In genomic region chr5:29367176-29367833, GRCh38 we compare ENCODE assay signal across 12 cellular contexts.
A peak's percentile ranks its signal among the peaks of the same experiment; 100 is the strongest.
DNase-seq lines count a peak whose midpoint lies in the region; ATAC-seq, FAIRE-seq and TF ChIP-seq lines count a peak whose summit lies in the region.
"Had no signal": no experiment of that assay in that cellular context is flagged by ENCODE, and none has a peak within 500 bp of the region (broad histone marks: within the 10 kb centered on the region; RNA-seq: fewer than 3 reads in every experiment).

No MANE protein-coding gene starts in this region.

- no peak overlapping the region for H3K4ac ChIP-seq in H1 (replicated peaks; ENCODE audit: insufficient read length, low read depth, low read length)

- H3K4me1 ChIP-seq in GM23338 (ENCODE audit: insufficient read depth) (no peaks in the 10 kb centered on the region), H1 (replicated peaks in 1 of 4; ENCODE audit: control insufficient read depth in 3 of 4, insufficient read depth in 4 of 4, low read length in 3 of 4) (no peaks in the 10 kb centered on the region)
- H3K4me1 ChIP-seq: lower lobe of right lung had no signal

- no peaks in the 10 kb centered on the region for H3F3A ChIP-seq in GM23338 (replicated peaks; ENCODE audit: low read depth)

- TF ChIP-seq EP300 in H1 (IDR thresholded peaks at IDR 0.05; ENCODE audit: borderline replicate concordance in 1 of 2, low read depth in 2 of 2, low read length in 2 of 2), result no peak

- H4K20me1 ChIP-seq in GM23338 (replicated peaks; ENCODE audit: insufficient read depth), result no peaks in the 10 kb centered on the region
- H4K20me1 ChIP-seq in H1 (replicated peaks in 1 of 2; ENCODE audit: control insufficient read depth in 1 of 2, insufficient read depth in 2 of 2, low read length in 2 of 2), result no peaks in the 10 kb centered on the region

- H3K14ac ChIP-seq in H1 (ENCODE audit: insufficient read length), result no peak overlapping the region

- no peak overlapping the region for H3K27ac ChIP-seq in GM23338 (ENCODE audit: low read depth)
- H3K27ac ChIP-seq in H1 (ENCODE audit: low read depth, low read length), result no peak overlapping the region
- H3K27ac ChIP-seq: lower lobe of right lung had no signal

- no peak overlapping the region for H2AK5ac ChIP-seq in H1 (ENCODE audit: low read depth, low read length)

- POLR2A ChIA-PET in H1 (lab: Charles Lee; ENCODE audit: partially characterized antibody), result no interaction called here

- H3K27me3 ChIP-seq in GM23338 (ENCODE audit: insufficient read depth), result no peaks in the 10 kb centered on the region
- no peaks in the 10 kb centered on the region for H3K27me3 ChIP-seq in H1 (replicated peaks in 1 of 4; ENCODE audit: control insufficient read depth in 3 of 4, extremely low read depth in 1 of 4, insufficient read depth in 3 of 4, low read length in 3 of 4)

- peak; percentile 37 for DNase-seq in GM23338 (ENCODE audit: low spot score)
- peak; percentile 24 for DNase-seq in NCI-H146 (lab: John Stamatoyannopoulos, UW)
- DNase-seq in H1 (ENCODE audit: low read depth in 1 of 2, low spot score in 2 of 2), result no peak
- DNase-seq in osteocyte (ENCODE audit: extremely low spot score, unreplicated experiment), result no peak
- DNase-seq in ureter (ENCODE audit: low spot score), result no peak
- DNase-seq: activated CD4-positive, CD25-positive, alpha-beta regulatory T cell treated with anti-CD3 and anti-CD28 coated beads, Interleukin-2, amount 50 U/mL, for 72 hours; activated naive CD8-positive, alpha-beta T cell treated with anti-CD3 and anti-CD28 coated beads, Interleukin-2, amount 50 U/mL, for 24 hours; lower lobe of right lung; NCI-H1694 treated with DMSO at 0.1 percent for 48 hours had no signal

- no peaks in the 10 kb centered on the region for H3K27me3 Mint-ChIP-seq in GM23338 (ENCODE audit: insufficient read depth, low read depth, poor library complexity)
- H3K27me3 Mint-ChIP-seq in osteocyte (ENCODE audit: unreplicated experiment), result no peaks in the 10 kb centered on the region
- H3K27me3 Mint-ChIP-seq: activated naive CD8-positive, alpha-beta T cell treated with anti-CD3 and anti-CD28 coated beads, Interleukin-2, amount 50 U/mL, for 24 hours had no signal

- H3K4me2 ChIP-seq in GM23338 (no peak overlapping the region), H1 (ENCODE audit: insufficient read depth in 1 of 2, low read depth in 2 of 2, low read length in 2 of 2) (no peak overlapping the region)

- no peaks in the 10 kb centered on the region for H3K9me2 ChIP-seq in GM23338 (ENCODE audit: insufficient read depth)

- H3K36me3 Mint-ChIP-seq in GM23338 (ENCODE audit: low read depth) (no peaks in the 10 kb centered on the region), osteocyte (ENCODE audit: unreplicated experiment) (no peaks in the 10 kb centered on the region)

- H3K9me3 ChIP-seq in H1 (ENCODE audit: insufficient read depth in 2 of 2, low read depth in 1 of 2, low read length in 1 of 2), result no peaks in the 10 kb centered on the region
- H3K9me3 ChIP-seq: lower lobe of right lung had no signal

- H2AFZ ChIP-seq in GM23338, result no peak overlapping the region
- H2AFZ ChIP-seq in H1 (ENCODE audit: low read length), result peak overlapping the region; percentile 79; the same call in 1 of the 2 replicates

- H3K27ac Mint-ChIP-seq in GM23338 (no peak overlapping the region), osteocyte (ENCODE audit: unreplicated experiment) (no peak overlapping the region)
- H3K27ac Mint-ChIP-seq: activated naive CD8-positive, alpha-beta T cell treated with anti-CD3 and anti-CD28 coated beads, Interleukin-2, amount 50 U/mL, for 24 hours had no signal

- TF ChIP-seq RAD21 in H1 (IDR thresholded peaks at IDR 0.05 in 1 of 2, conservative IDR thresholded peaks at IDR 0.05 in 1 of 2; ENCODE audit: low read depth in 2 of 2, low read length in 2 of 2), result peak; percentile 62 to 66

- H3K18ac ChIP-seq in H1 (ENCODE audit: extremely low read depth, low read length), result no peak overlapping the region

- no peaks in the 10 kb centered on the region for H3K79me1 ChIP-seq in H1 (ENCODE audit: low read depth, low read length)

- no peak overlapping the region for H3K56ac ChIP-seq in H1 (replicated peaks; ENCODE audit: insufficient read length, low read depth, low read length)

- H3K36me3 ChIP-seq in GM23338 (ENCODE audit: insufficient read depth), result no peaks in the 10 kb centered on the region
- no peaks in the 10 kb centered on the region for H3K36me3 ChIP-seq in H1 (ENCODE audit: control insufficient read depth in 2 of 4, insufficient read depth in 4 of 4, low read length in 3 of 4)
- H3K36me3 ChIP-seq: lower lobe of right lung had no signal

- no peaks in the 10 kb centered on the region for H3K23me2 ChIP-seq in H1 (ENCODE audit: low read depth, low read length)

- H2BK15ac ChIP-seq in H1 (ENCODE audit: low read length), result no peak overlapping the region

- no peaks in the 10 kb centered on the region; the same call in 2 of the 3 replicates for H3K4me1 Mint-ChIP-seq in GM23338
- no peaks in the 10 kb centered on the region for H3K4me1 Mint-ChIP-seq in osteocyte (ENCODE audit: unreplicated experiment)
- H3K4me1 Mint-ChIP-seq: activated naive CD8-positive, alpha-beta T cell treated with anti-CD3 and anti-CD28 coated beads, Interleukin-2, amount 50 U/mL, for 24 hours had no signal

- no peak overlapping the region for H2BK5ac ChIP-seq in H1 (ENCODE audit: low read depth, low read length)

- H3K9ac ChIP-seq in H1 (replicated peaks in 1 of 4; ENCODE audit: extremely low read depth in 1 of 4, low read depth in 3 of 4, low read length in 3 of 4), result no peak overlapping the region

- ATAC-seq in GM23338 (peak; percentile 63), GM18502 (IDR thresholded peaks at IDR 0.05; ENCODE audit: poor library complexity, unreplicated experiment) (no peak), HG03439 (IDR thresholded peaks at IDR 0.05; ENCODE audit: unreplicated experiment) (no peak), GM19035 (IDR thresholded peaks at IDR 0.05; ENCODE audit: unreplicated experiment) (no peak)
- ATAC-seq: activated naive CD8-positive, alpha-beta T cell treated with anti-CD3 and anti-CD28 coated beads, Interleukin-2, amount 50 U/mL, for 24 hours; lower lobe of right lung had no signal

- no peak overlapping the region for H2BK20ac ChIP-seq in H1 (ENCODE audit: low read length)

- no peak overlapping the region for H4K5ac ChIP-seq in H1 (ENCODE audit: insufficient read length, low read depth, low read length)

- TF ChIP-seq POLR2A in H1 (IDR thresholded peaks at IDR 0.05; ENCODE audit: control extremely low read depth in 1 of 2, low read depth in 2 of 2, low read length in 2 of 2), result no peak

- H3K9me3 Mint-ChIP-seq in GM23338, result peaks cover 3% of the 10 kb centered on the region; the same call in 1 of the 3 replicates
- no peaks in the 10 kb centered on the region for H3K9me3 Mint-ChIP-seq in osteocyte (ENCODE audit: unreplicated experiment)

- no peak overlapping the region for H3K4me3 ChIP-seq in GM23338
- H3K4me3 ChIP-seq in H1 (ENCODE audit: extremely low read depth in 1 of 4, insufficient read depth in 2 of 4, low read depth in 3 of 4, low read length in 4 of 4), result no peak overlapping the region
- H3K4me3 ChIP-seq: lower lobe of right lung had no signal

- TF ChIP-seq CTCF in GM23338 (conservative IDR thresholded peaks at IDR 0.05; ENCODE audit: low read depth in 2 of 2), result peak; percentile 56 to 59
- TF ChIP-seq CTCF in H1 (IDR thresholded peaks at IDR 0.05; ENCODE audit: control extremely low read depth in 1 of 3, insufficient read depth in 1 of 3, low read depth in 1 of 3, low read length in 3 of 3), result peak in 2 of 3 experiments; percentile 16 to 48; a peak in 2 of 4 replicates
- TF ChIP-seq CTCF in osteocyte (IDR thresholded peaks at IDR 0.05), result peak; percentile 54

- no peak overlapping the region for H2BK120ac ChIP-seq in H1 (replicated peaks; ENCODE audit: low read depth, low read length)

- WGBS in H1 (ENCODE audit: extremely low coverage in 1 of 2, insufficient coverage in 1 of 2, insufficient read length in 1 of 2, insufficient replicate concordance in 2 of 2, low coverage in 1 of 2, low lambda C conversion rate in 2 of 2, missing lambda C conversion rate in 1 of 2), 2 experiments, result 74% methylated on average over 5 of the region's 5 CpGs; no CpG with 5 or more reads in 1 of the 2 experiments

- no peak overlapping the region for H4K8ac ChIP-seq in H1 (ENCODE audit: extremely low read depth, insufficient read depth, low read length)

- CTCF ChIA-PET in H1 (lab: Charles Lee; ENCODE audit: partially characterized antibody), result interaction anchor here (0.6 to 1.5 kb wide), 13 partner anchors 10 to 1040 kb away, joined by 3 to 9 read pairs (median 3); no protein-coding TSS in a partner anchor

- no peak overlapping the region for H2BK12ac ChIP-seq in H1 (ENCODE audit: low read depth, low read length)

- no peak overlapping the region for H3K23ac ChIP-seq in H1 (ENCODE audit: insufficient read length)

- FAIRE-seq in H1 (lab: Jason Lieb, UNC), result no peak

- no peaks in the 10 kb centered on the region for H3K79me2 ChIP-seq in GM23338 (replicated peaks; ENCODE audit: insufficient read depth)
- H3K79me2 ChIP-seq in H1 (ENCODE audit: control insufficient read depth in 1 of 2, insufficient read depth in 2 of 2, low read length in 2 of 2), result no peaks in the 10 kb centered on the region

- H4K91ac ChIP-seq in H1 (replicated peaks; ENCODE audit: insufficient read length, low read length), result no peak overlapping the region

- H3K4me3 Mint-ChIP-seq in GM23338 (no peak overlapping the region), osteocyte (ENCODE audit: unreplicated experiment) (no peak overlapping the region)
- H3K4me3 Mint-ChIP-seq: activated naive CD8-positive, alpha-beta T cell treated with anti-CD3 and anti-CD28 coated beads, Interleukin-2, amount 50 U/mL, for 24 hours had no signal

TF ChIP-seq in H1, 55 proteins besides CTCF, POLR2A, EP300 and RAD21 (continues in another document):
- TF ChIP-seq RFX5 (IDR thresholded peaks at IDR 0.05; ENCODE audit: borderline replicate concordance, low read depth, low read length) (no peak), SIX5 (IDR thresholded peaks at IDR 0.05; ENCODE audit: low read depth, low read length) (no peak), GABPA (IDR thresholded peaks at IDR 0.05; ENCODE audit: borderline replicate concordance, insufficient read depth, low read length) (no peak), POLR2AphosphoS5 (IDR thresholded peaks at IDR 0.05; ENCODE audit: low read depth, low read length) (no peak), SIRT6 (IDR thresholded peaks at IDR 0.05; ENCODE audit: low read length) (no peak), USF2 (IDR thresholded peaks at IDR 0.05; ENCODE audit: low read length) (no peak), CREB1 (IDR thresholded peaks at IDR 0.05) (no peak), RXRA (IDR thresholded peaks at IDR 0.05; ENCODE audit: insufficient read depth, low read depth, low read length) (no peak), SP1 (IDR thresholded peaks at IDR 0.05; ENCODE audit: low read depth, low read length) (no peak)

Comparison
In these comparisons a context has a peak if more than half of its experiments do, and no peak if none do; other contexts are left out.
1. DNase-seq: peak in GM23338 (single experiment) and NCI-H146 (single experiment); none in H1 (0 of 2), osteocyte (single experiment) and ureter (single experiment).
2. Peak in every context shown above with its lines, with median percentiles within 50 percentile points of each other: CTCF ChIP-seq.